ENCODE assay signal across 15 cellular contexts in the genomic region with DNA sequence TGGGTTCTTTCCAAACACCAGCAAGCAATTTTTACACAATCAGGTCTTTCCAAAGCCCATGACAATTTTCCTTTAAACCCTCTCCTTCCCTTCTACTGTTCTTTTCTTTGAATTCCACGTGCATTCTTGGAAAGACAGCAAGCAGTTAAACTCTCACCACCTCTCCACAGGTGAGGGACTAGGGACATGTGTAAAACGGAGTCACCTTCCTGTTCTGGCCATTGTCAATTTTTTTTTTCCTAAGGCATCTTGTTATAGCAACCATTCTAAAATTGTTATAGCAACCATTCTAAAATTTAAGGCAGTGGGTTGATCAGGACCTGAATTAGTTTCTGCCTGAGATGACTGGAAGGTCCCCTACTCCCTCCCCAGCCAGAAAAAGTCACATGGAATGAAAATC.
DNase-seq lines count a peak whose midpoint lies in the region; ATAC-seq and TF ChIP-seq lines count a peak whose summit lies in the region.
"Had no signal": no experiment of that assay in that cellular context is flagged by ENCODE, and none has a peak within 500 bp of the region (broad histone marks: within the 10 kb centered on the region; RNA-seq: fewer than 3 reads in every experiment).

No MANE protein-coding gene starts in this region.

- no peak overlapping the region for H3K27ac ChIP-seq in upper lobe of right lung

- peak overlapping the region; percentile 96 for H3K27ac Mint-ChIP-seq in activated naive CD4-positive, alpha-beta T cell treated with anti-CD3 and anti-CD28 coated beads, Interleukin-2, amount 10 ng/mL, durations not matched to agents 7 days and 5 days
- H3K27ac Mint-ChIP-seq in activated CD4-positive, alpha-beta memory T cell treated with anti-CD3 and anti-CD28 coated beads for 36 hours = peak overlapping the region; percentile 76
- H3K27ac Mint-ChIP-seq in stimulated activated naive CD8-positive, alpha-beta T cell treated with anti-CD3 and anti-CD28 coated beads, Interleukin-15, amount 100 ng/mL, for 72 hours = peak overlapping the region; percentile 7 to 97

- intact Hi-C loops in activated CD4-positive, alpha-beta memory T cell treated with anti-CD3 and anti-CD28 coated beads for 36 hours (cut with micrococcal nuclease) = loop anchor here (5.0 kb wide), 1 partner anchor 306 kb away; the partner anchor contains the start of gene HSPE1
- intact Hi-C loops in upper lobe of right lung (cut with DNase I) = loop anchor here (5.0 kb wide), 1 partner anchor 111 kb away; no protein-coding TSS in a partner anchor

- CTCF ChIA-PET in activated naive CD4-positive, alpha-beta T cell treated with anti-CD3 and anti-CD28 coated beads, Interleukin-2, amount 10 ng/mL, durations not matched to agents 7 days and 5 days (lab: Charles Lee) = interaction anchor here (1.0 to 2.7 kb wide), 5 partner anchors 9 to 121 kb away, joined by 3 to 11 read pairs (median 3); partner anchors contain the start of gene ANKRD44
- CTCF ChIA-PET in activated CD4-positive, alpha-beta memory T cell treated with anti-CD3 and anti-CD28 coated beads for 36 hours (lab: Charles Lee) = interaction anchor here (1.4 to 4.6 kb wide), 3 partner anchors 12 to 112 kb away, joined by 5 to 29 read pairs (median 27); no protein-coding TSS in a partner anchor

- no peak overlapping the region for H3K4me3 ChIP-seq in epithelial cell of esophagus (ENCODE audit: low read length)
- no peak overlapping the region for H3K4me3 ChIP-seq in upper lobe of right lung
- H3K4me3 ChIP-seq: left lung, MG63, right lobe of liver had no signal

- H3K4me1 Mint-ChIP-seq in activated naive CD4-positive, alpha-beta T cell treated with anti-CD3 and anti-CD28 coated beads, Interleukin-2, amount 10 ng/mL, durations not matched to agents 7 days and 5 days = peaks cover 91% of the 10 kb centered on the region
- peaks cover 85% of the 10 kb centered on the region for H3K4me1 Mint-ChIP-seq in activated CD4-positive, alpha-beta memory T cell treated with anti-CD3 and anti-CD28 coated beads for 36 hours (ENCODE audit: low read depth)
- H3K4me1 Mint-ChIP-seq in stimulated activated naive CD8-positive, alpha-beta T cell treated with anti-CD3 and anti-CD28 coated beads, Interleukin-15, amount 100 ng/mL, for 72 hours = peaks cover 95% of the 10 kb centered on the region

- POLR2A ChIA-PET in activated CD4-positive, alpha-beta memory T cell treated with anti-CD3 and anti-CD28 coated beads for 36 hours (lab: Charles Lee) = interaction anchor here (1.4 to 2.9 kb wide), 2 partner anchors 12 to 41 kb away, joined by 3 to 33 read pairs; no protein-coding TSS in a partner anchor

- no peak for TF ChIP-seq CTCF in epithelial cell of esophagus (IDR thresholded peaks at IDR 0.05; ENCODE audit: insufficient read depth, low read depth, low read length, missing control alignments)
- no peak for TF ChIP-seq CTCF in upper lobe of right lung (IDR thresholded peaks at IDR 0.05)

- no peaks in the 10 kb centered on the region for H3K9me3 ChIP-seq in upper lobe of right lung
- H3K9me3 ChIP-seq: left lung, MG63, right lobe of liver had no signal

- no peaks in the 10 kb centered on the region for H3K9me3 Mint-ChIP-seq in activated naive CD4-positive, alpha-beta T cell treated with anti-CD3 and anti-CD28 coated beads, Interleukin-2, amount 10 ng/mL, durations not matched to agents 7 days and 5 days
- H3K9me3 Mint-ChIP-seq in activated CD4-positive, alpha-beta memory T cell treated with anti-CD3 and anti-CD28 coated beads for 36 hours = no peaks in the 10 kb centered on the region
- no peaks in the 10 kb centered on the region for H3K9me3 Mint-ChIP-seq in stimulated activated naive CD8-positive, alpha-beta T cell treated with anti-CD3 and anti-CD28 coated beads, Interleukin-15, amount 100 ng/mL, for 72 hours

- peaks cover 51% of the 10 kb centered on the region for H3K36me3 Mint-ChIP-seq in activated naive CD4-positive, alpha-beta T cell treated with anti-CD3 and anti-CD28 coated beads, Interleukin-2, amount 10 ng/mL, durations not matched to agents 7 days and 5 days
- H3K36me3 Mint-ChIP-seq in activated CD4-positive, alpha-beta memory T cell treated with anti-CD3 and anti-CD28 coated beads for 36 hours = peaks cover 11% of the 10 kb centered on the region

- H3K27me3 Mint-ChIP-seq in activated naive CD4-positive, alpha-beta T cell treated with anti-CD3 and anti-CD28 coated beads, Interleukin-2, amount 10 ng/mL, durations not matched to agents 7 days and 5 days = no peaks in the 10 kb centered on the region
- H3K27me3 Mint-ChIP-seq in activated CD4-positive, alpha-beta memory T cell treated with anti-CD3 and anti-CD28 coated beads for 36 hours = no peaks in the 10 kb centered on the region
- no peaks in the 10 kb centered on the region for H3K27me3 Mint-ChIP-seq in stimulated activated naive CD8-positive, alpha-beta T cell treated with anti-CD3 and anti-CD28 coated beads, Interleukin-15, amount 100 ng/mL, for 72 hours

- peak overlapping the region; percentile 81 for H3K4me3 Mint-ChIP-seq in activated naive CD4-positive, alpha-beta T cell treated with anti-CD3 and anti-CD28 coated beads, Interleukin-2, amount 10 ng/mL, durations not matched to agents 7 days and 5 days
- H3K4me3 Mint-ChIP-seq in activated CD4-positive, alpha-beta memory T cell treated with anti-CD3 and anti-CD28 coated beads for 36 hours = no peak overlapping the region
- peak overlapping the region; percentile 58 to 84 for H3K4me3 Mint-ChIP-seq in stimulated activated naive CD8-positive, alpha-beta T cell treated with anti-CD3 and anti-CD28 coated beads, Interleukin-15, amount 100 ng/mL, for 72 hours

- peak; percentile 33 for ATAC-seq in stimulated activated naive CD8-positive, alpha-beta T cell treated with anti-CD3 and anti-CD28 coated beads, Interleukin-15, amount 100 ng/mL, for 72 hours
- no peak for ATAC-seq in GM21737 (IDR thresholded peaks at IDR 0.05; ENCODE audit: unreplicated experiment)
- no peak for ATAC-seq in upper lobe of right lung
- no peak for ATAC-seq in HG02798 (IDR thresholded peaks at IDR 0.05; ENCODE audit: poor library complexity, unreplicated experiment)
- ATAC-seq: left lung had no signal

- peaks cover 69% of the 10 kb centered on the region for H3K4me1 ChIP-seq in upper lobe of right lung

- no peak for DNase-seq in activated naive CD4-positive, alpha-beta T cell treated with anti-CD3 and anti-CD28 coated beads, Interleukin-2, amount 10 ng/mL, durations not matched to agents 7 days and 5 days
- no peak for DNase-seq in activated naive CD4-positive, alpha-beta T cell (lab: John Stamatoyannopoulos, UW)
- no peak for DNase-seq in activated CD4-positive, alpha-beta memory T cell treated with anti-CD3 and anti-CD28 coated beads for 36 hours
- DNase-seq in epithelial cell of esophagus (ENCODE audit: low read depth) (peak; percentile 21), upper lobe of right lung (no peak)
- DNase-seq in stimulated activated naive CD8-positive, alpha-beta T cell treated with anti-CD3 and anti-CD28 coated beads, Interleukin-15, amount 100 ng/mL, for 72 hours = no peak
- DNase-seq: activated effector memory CD4-positive, alpha-beta T cell treated with Interleukin-2 at 50 U/mL for 16 hours; left lung; MG63; NCI-H2081 treated with DMSO at 0.1 percent for 48 hours; NCI-H774; right lobe of liver; stimulated activated CD4-positive, alpha-beta T cell treated with anti-CD3 and anti-CD28 coated beads, Interleukin-4, amount 100 ng/mL, for 1 hour had no signal

- no peaks in the 10 kb centered on the region for H3K27me3 ChIP-seq in upper lobe of right lung
- H3K27me3 ChIP-seq: left lung, MG63, right lobe of liver had no signal

- H3K36me3 ChIP-seq in upper lobe of right lung = no peaks in the 10 kb centered on the region
- H3K36me3 ChIP-seq: left lung, MG63, right lobe of liver had no signal
